ENCODE assay signal across 1 cellular context in genomic region chr18:36481201-36481657, GRCh38.
TF ChIP-seq lines count a peak whose summit lies in the region.

No MANE protein-coding gene starts in this region.

TF ChIP-seq in K562, 482 proteins besides CTCF, POLR2A, EP300 and RAD21 (continued from another document):
- no peak for TF ChIP-seq CHD7 (IDR thresholded peaks at IDR 0.05; ENCODE audit: low read depth, low read length)
TF ChIP-seq in K562: peak in this region for 1.
